Comparison of ENCODE assay signal across 8 cellular contexts in genomic region chr2:157439792-157440186, GRCh38. TPM values are rescaled to one million over a fixed set of nuclear protein-coding genes. Genes with fewer than 3 reads are reported as not detected.
A peak's percentile ranks its signal among the peaks of the same experiment; 100 is the strongest.
DNase-seq lines count a peak whose midpoint lies in the region; ATAC-seq and TF ChIP-seq lines count a peak whose summit lies in the region.

No MANE protein-coding gene starts in this region.

- intact Hi-C loops in Calu3 (cut with micrococcal nuclease; ENCODE audit: unreplicated experiment): no loop called here

- H3K9ac ChIP-seq in rectal smooth muscle tissue (ENCODE audit: low read length): no peak overlapping the region

- H3K27ac Mint-ChIP-seq in Calu3 (ENCODE audit: unreplicated experiment): no peak overlapping the region

- peaks cover 1% of the 10 kb centered on the region for H3K4me1 Mint-ChIP-seq in Calu3 (ENCODE audit: low read depth, unreplicated experiment)

- no peaks in the 10 kb centered on the region for H3K4me1 ChIP-seq in rectal smooth muscle tissue (ENCODE audit: control insufficient read depth, insufficient read depth, low read length)

- no peaks in the 10 kb centered on the region for H3K36me3 Mint-ChIP-seq in Calu3 (ENCODE audit: insufficient read depth, unreplicated experiment)

- H3K27me3 ChIP-seq in rectal smooth muscle tissue (ENCODE audit: control insufficient read depth, insufficient read depth, low read length): no peaks in the 10 kb centered on the region

- H3K36me3 ChIP-seq in rectal smooth muscle tissue (ENCODE audit: control insufficient read depth, insufficient read depth, low read length): no peaks in the 10 kb centered on the region

- BruUV-seq in Calu3 (replicated peaks; lab: Mats Ljungman, UMichigan): no TSS peak

- no peak overlapping the region for H3K4me3 Mint-ChIP-seq in Calu3 (ENCODE audit: low read depth, unreplicated experiment)

- no peak overlapping the region for H3K27ac ChIP-seq in rectal smooth muscle tissue (ENCODE audit: low read depth, low read length)

- H3K4me3 ChIP-seq in rectal smooth muscle tissue (ENCODE audit: low read length): peak overlapping the region; percentile 46

- DNase-seq in activated gamma-delta T cell treated with Interleukin-2 at 50 U/mL for 16 hours (peak; percentile 30), activated gamma-delta T cell (lab: John Stamatoyannopoulos, UW) (no peak), dedifferentiated amniotic fluid mesenchymal stem cell (ENCODE audit: extremely low spot score) (no peak), SW 1271 (lab: John Stamatoyannopoulos, UW) (no peak), Calu3 (no peak)
- DNase-seq in activated CD4-positive, alpha-beta T cell treated with anti-CD3 and anti-CD28 coated beads for 48 hours: peak; percentile 72

- no peak for TF ChIP-seq CTCF in Calu3 (IDR thresholded peaks at IDR 0.05; ENCODE audit: unreplicated experiment)

- ATAC-seq in HG03103 (IDR thresholded peaks at IDR 0.05; ENCODE audit: low read depth, unreplicated experiment): peak; percentile 38

- no peaks in the 10 kb centered on the region for H3K9me3 Mint-ChIP-seq in Calu3 (ENCODE audit: low read depth, unreplicated experiment)

- CTCF ChIA-PET in Calu3 (lab: Charles Lee): no interaction called here

- no peaks in the 10 kb centered on the region for H3K27me3 Mint-ChIP-seq in Calu3 (ENCODE audit: unreplicated experiment)

RNA-seq across cellular contexts. Expression of gene CYTIP, which starts 4.1 kb away (rescaled TPM):
- not detected in 2 replicates for total RNA-seq in Calu3 (2022)

Comparison
In these comparisons a context has a peak if more than half of its experiments do, and no peak if none do; other contexts are left out.
1. DNase-seq: peak in activated gamma-delta T cell treated with Interleukin-2 at 50 U/mL for 16 hours (single experiment) and activated CD4-positive, alpha-beta T cell treated with anti-CD3 and anti-CD28 coated beads for 48 hours (single experiment); none in activated gamma-delta T cell (single experiment), dedifferentiated amniotic fluid mesenchymal stem cell (single experiment), SW 1271 (0 of 2) and Calu3 (single experiment).